ENCODE assay signal across 1 cellular context in the genomic region with DNA sequence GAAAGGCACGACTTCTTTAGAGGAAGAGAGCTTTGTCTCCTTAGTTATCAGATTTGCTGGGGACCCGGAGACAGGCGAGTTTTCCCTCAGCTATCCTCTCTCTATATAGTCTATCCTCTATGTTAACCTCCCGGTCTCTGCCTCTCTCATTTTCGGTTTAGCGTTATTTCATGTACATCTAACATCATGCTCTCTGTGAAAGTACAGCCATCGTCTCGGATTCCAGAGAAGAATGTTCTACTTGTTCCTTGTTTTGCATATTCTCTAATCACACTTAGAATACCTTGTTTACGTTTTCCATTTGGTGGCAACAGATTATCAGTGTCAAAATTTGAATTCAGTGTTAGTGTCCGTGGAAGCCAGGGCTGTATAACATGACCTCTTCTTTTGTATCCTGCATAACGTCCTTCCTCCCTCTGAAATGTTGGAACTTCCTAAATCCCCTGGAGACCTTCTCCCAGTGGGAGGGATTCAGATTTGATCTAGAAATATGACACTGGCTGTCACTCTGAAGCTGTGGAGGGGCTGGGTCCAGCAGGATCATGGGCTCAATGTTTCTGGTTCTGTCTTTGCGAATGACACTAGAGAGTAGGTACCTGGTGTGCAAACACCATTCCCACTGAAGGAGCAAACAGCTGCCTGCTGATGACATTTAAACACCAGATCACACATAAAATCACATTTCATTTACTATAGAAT.
TF ChIP-seq lines count a peak whose summit lies in the region.

No MANE protein-coding gene starts in this region.

TF ChIP-seq in SK-N-SH, 30 proteins besides CTCF, POLR2A, EP300 and RAD21 (continued from another document):
- TF ChIP-seq, protein P1, sequence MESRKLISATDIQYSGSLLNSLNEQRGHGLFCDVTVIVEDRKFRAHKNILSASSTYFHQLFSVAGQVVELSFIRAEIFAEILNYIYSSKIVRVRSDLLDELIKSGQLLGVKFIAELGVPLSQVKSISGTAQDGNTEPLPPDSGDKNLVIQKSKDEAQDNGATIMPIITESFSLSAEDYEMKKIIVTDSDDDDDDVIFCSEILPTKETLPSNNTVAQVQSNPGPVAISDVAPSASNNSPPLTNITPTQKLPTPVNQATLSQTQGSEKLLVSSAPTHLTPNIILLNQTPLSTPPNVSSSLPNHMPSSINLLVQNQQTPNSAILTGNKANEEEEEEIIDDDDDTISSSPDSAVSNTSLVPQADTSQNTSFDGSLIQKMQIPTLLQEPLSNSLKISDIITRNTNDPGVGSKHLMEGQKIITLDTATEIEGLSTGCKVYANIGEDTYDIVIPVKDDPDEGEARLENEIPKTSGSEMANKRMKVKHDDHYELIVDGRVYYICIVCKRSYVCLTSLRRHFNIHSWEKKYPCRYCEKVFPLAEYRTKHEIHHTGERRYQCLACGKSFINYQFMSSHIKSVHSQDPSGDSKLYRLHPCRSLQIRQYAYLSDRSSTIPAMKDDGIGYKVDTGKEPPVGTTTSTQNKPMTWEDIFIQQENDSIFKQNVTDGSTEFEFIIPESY (IDR thresholded peaks at IDR 0.05; ENCODE audit: borderline replicate concordance, low read depth) = no peak
- no peak for TF ChIP-seq TCF12 (IDR thresholded peaks at IDR 0.05)
- TF ChIP-seq EZH2phosphoT487 (IDR thresholded peaks at IDR 0.05; ENCODE audit: borderline replicate concordance, low read depth) = no peak
- no peak for TF ChIP-seq NFIC (IDR thresholded peaks at IDR 0.05; ENCODE audit: borderline replicate concordance)
- no peak for TF ChIP-seq FOSL2 (IDR thresholded peaks at IDR 0.05; ENCODE audit: borderline replicate concordance, low read depth)
- no peak for TF ChIP-seq JUND (IDR thresholded peaks at IDR 0.05)
- TF ChIP-seq SMC3 (IDR thresholded peaks at IDR 0.05; ENCODE audit: low read depth, low read length) = no peak
- TF ChIP-seq RCOR1 (IDR thresholded peaks at IDR 0.05; ENCODE audit: low read length) = no peak
- TF ChIP-seq, protein P2, sequence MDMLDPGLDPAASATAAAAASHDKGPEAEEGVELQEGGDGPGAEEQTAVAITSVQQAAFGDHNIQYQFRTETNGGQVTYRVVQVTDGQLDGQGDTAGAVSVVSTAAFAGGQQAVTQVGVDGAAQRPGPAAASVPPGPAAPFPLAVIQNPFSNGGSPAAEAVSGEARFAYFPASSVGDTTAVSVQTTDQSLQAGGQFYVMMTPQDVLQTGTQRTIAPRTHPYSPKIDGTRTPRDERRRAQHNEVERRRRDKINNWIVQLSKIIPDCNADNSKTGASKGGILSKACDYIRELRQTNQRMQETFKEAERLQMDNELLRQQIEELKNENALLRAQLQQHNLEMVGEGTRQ (IDR thresholded peaks at IDR 0.05; ENCODE audit: borderline replicate concordance, low read depth, low read length) = no peak
TF ChIP-seq in SK-N-SH: peak in this region for 0.
